29 cellular contexts compared by ENCODE assay signal in genomic region chr20:43446361-43446879, GRCh38. TPM values are rescaled to one million over a fixed set of nuclear protein-coding genes. Genes with fewer than 3 reads are reported as not detected.
DNase-seq lines count a peak whose midpoint lies in the region; ATAC-seq and TF ChIP-seq lines count a peak whose summit lies in the region.
"Had no signal": no experiment of that assay in that cellular context is flagged by ENCODE, and none has a peak within 500 bp of the region (broad histone marks: within the 10 kb centered on the region; RNA-seq: fewer than 3 reads in every experiment).

No MANE protein-coding gene starts in this region.

- TF ChIP-seq EP300 in SK-N-SH (IDR thresholded peaks at IDR 0.05; ENCODE audit: borderline replicate concordance in 1 of 2, low read depth in 1 of 2, low read length in 1 of 2), result peak in 1 of 2 experiments; percentile 95; a peak in 2 of 4 replicates

- CTCF ChIA-PET in SK-N-SH (lab: Yijun Ruan, JAX), result interaction anchor here (0.6 to 2.3 kb wide), 9 partner anchors 8 to 1490 kb away, joined by 3 to 9 read pairs (median 4); no protein-coding TSS in a partner anchor

- H3K79me2 ChIP-seq in SK-N-SH (ENCODE audit: insufficient read depth), result no peaks in the 10 kb centered on the region

- H3K27me3 ChIP-seq in BLaER1 treated with 17β-estradiol and CSF1 and Interleukin-3, amounts not matched to agents 10 nM and 100 nM, result no peaks in the 10 kb centered on the region
- H3K27me3 ChIP-seq in SK-N-SH (ENCODE audit: insufficient read depth), result no peaks in the 10 kb centered on the region
- H3K27me3 ChIP-seq: testis, uterus had no signal

- no peaks in the 10 kb centered on the region for H4K20me1 ChIP-seq in BLaER1 treated with 17β-estradiol and CSF1 and Interleukin-3, amounts not matched to agents 10 nM and 100 nM
- no peaks in the 10 kb centered on the region for H4K20me1 ChIP-seq in SK-N-SH (ENCODE audit: insufficient read depth)

- H2AFZ ChIP-seq in SK-N-SH (ENCODE audit: low read depth), result no peak overlapping the region

- H3K27ac ChIP-seq in BLaER1 treated with 17β-estradiol and CSF1 and Interleukin-3, amounts not matched to agents 10 nM and 100 nM, result 0 out of 22 replicates have a peak overlapping the region, but pooled peaks of 1 of the 11 experiments have one; percentile 0
- H3K27ac ChIP-seq in SK-N-SH (ENCODE audit: low read depth in 2 of 2, low read length in 1 of 2), result peak overlapping the region in 1 of 2 experiments; percentile 96; a peak in 2 of 4 replicates
- H3K27ac ChIP-seq: dorsolateral prefrontal cortex, gastroesophageal sphincter, lower lobe of right lung, neutrophil, skin epidermis, testis, uterus had no signal

- ATAC-seq in GM21717 (IDR thresholded peaks at IDR 0.05; ENCODE audit: unreplicated experiment) (no peak), left cardiac atrium (no peak)
- ATAC-seq: activated CD4-positive, alpha-beta T cell treated with anti-CD3 and anti-CD28 coated beads for 36 hours; CD8-positive, alpha-beta T cell; gastroesophageal sphincter; lower lobe of right lung; stimulated activated memory B cell treated with anti-CD40 and anti-IgM and Interleukin-4, amounts not matched to agents 10 μg/mL and 1 μg/mL and 100 μg/mL, for 72 hours had no signal

- H3K9me2 ChIP-seq in SK-N-SH, result no peaks in the 10 kb centered on the region

- POLR2A ChIA-PET in SK-N-SH (lab: Yijun Ruan, JAX), result interaction anchor here (0.6 to 3.8 kb wide), 5 partner anchors 11 to 1828 kb away, joined by 3 to 40 read pairs (median 3); partner anchors contain the start of genes CHD6 and SRSF6

- TF ChIP-seq CTCF in SK-N-SH (IDR thresholded peaks at IDR 0.05), result no peak

- H3K4me2 ChIP-seq in BLaER1 treated with 17β-estradiol and CSF1 and Interleukin-3, amounts not matched to agents 10 nM and 100 nM, result peak overlapping the region; percentile 33 to 73 (median 58)
- H3K4me2 ChIP-seq in SK-N-SH, result no peak overlapping the region

- TF ChIP-seq RAD21 in SK-N-SH (IDR thresholded peaks at IDR 0.05; ENCODE audit: low read length), result peak; percentile 51

- intact Hi-C loops in left cardiac atrium (cut with DNase I), result loop anchor here in 1 of 2 donors (5.0 kb wide), 1 partner anchor 636 kb away; no protein-coding TSS in a partner anchor

- no peak overlapping the region; a peak in 1 of 22 replicates for H3K9ac ChIP-seq in BLaER1 treated with 17β-estradiol and CSF1 and Interleukin-3, amounts not matched to agents 10 nM and 100 nM
- H3K9ac ChIP-seq in SK-N-SH, result no peak overlapping the region

- no peaks in the 10 kb centered on the region for H3K36me3 ChIP-seq in BLaER1 treated with 17β-estradiol and CSF1 and Interleukin-3, amounts not matched to agents 10 nM and 100 nM
- no peaks in the 10 kb centered on the region for H3K36me3 ChIP-seq in SK-N-SH (replicated peaks in 1 of 2; ENCODE audit: control insufficient read depth in 1 of 2, insufficient read depth in 2 of 2, low read length in 1 of 2)
- H3K36me3 ChIP-seq: gastroesophageal sphincter, lower lobe of right lung, neutrophil, uterus had no signal

- WGBS in SK-N-SH (ENCODE audit: low lambda C conversion rate), result 13% methylated on average over 4 of the region's 6 CpGs

- H3F3A ChIP-seq in SK-N-SH (replicated peaks; ENCODE audit: insufficient read depth), result no peaks in the 10 kb centered on the region

- H3K9me3 ChIP-seq in BLaER1 treated with 17β-estradiol and CSF1 and Interleukin-3, amounts not matched to agents 10 nM and 100 nM (replicated peaks in 1 of 11), result no peaks in the 10 kb centered on the region
- H3K9me3 ChIP-seq in SK-N-SH, result no peaks in the 10 kb centered on the region
- H3K9me3 ChIP-seq: gastroesophageal sphincter, lower lobe of right lung, neutrophil, testis, uterus had no signal

- no peak overlapping the region for H3K4me3 ChIP-seq in BLaER1 treated with 17β-estradiol and CSF1 and Interleukin-3, amounts not matched to agents 10 nM and 100 nM
- no peak overlapping the region for H3K4me3 ChIP-seq in SK-N-SH (ENCODE audit: low read depth in 2 of 2, low read length in 1 of 2)
- H3K4me3 ChIP-seq: dorsolateral prefrontal cortex, gastroesophageal sphincter, lower lobe of right lung, skin epidermis, testis, uterus had no signal

- DNase-seq in HT1080 (ENCODE audit: low read depth) (peak; percentile 33), SK-N-SH (peak; percentile 79), foreskin melanocyte (peak; percentile 52), left cardiac atrium (no peak), NCI-H2081 treated with DMSO at 0.1 percent for 48 hours (lab: John Stamatoyannopoulos, UW) (no peak)
- no peak for DNase-seq in effector CD8-positive, alpha-beta T cell (lab: John Stamatoyannopoulos, UW)
- DNase-seq: activated CD4-positive, alpha-beta T cell treated with anti-CD3 and anti-CD28 coated beads for 36 hours; activated naive CD4-positive, alpha-beta T cell treated with Interleukin-2 at 50 U/mL for 16 hours; activated T-cell treated with anti-CD3 and anti-CD28 coated beads, Interleukin-2, amount 50 U/mL, for 48 hours; anterior cingulate cortex; CD8-positive, alpha-beta T cell; central memory CD4-positive, alpha-beta T cell; dorsolateral prefrontal cortex; islet precursor cell; KG1; lower lobe of right lung; NCI-H187; NCI-H2227 treated with DMSO at 0.1 percent for 48 hours; NCI-H748 treated with DMSO at 0.1 percent for 48 hours; Right ventricle myocardium superior; stimulated activated CD4-positive, alpha-beta T cell treated with anti-CD3 and anti-CD28 coated beads, Interleukin-2, amount 100 ng/mL, for 24 hours; testis; uterus had no signal

- peaks cover 15 to 50% (median 36%) of the 10 kb centered on the region in 10 experiments for H3K4me1 ChIP-seq in BLaER1 treated with 17β-estradiol and CSF1 and Interleukin-3, amounts not matched to agents 10 nM and 100 nM
- peaks cover 0 to 20% of the 10 kb centered on the region in 2 experiments; a peak in 1 of 4 replicates for H3K4me1 ChIP-seq in SK-N-SH (ENCODE audit: control insufficient read depth in 1 of 2, insufficient read depth in 2 of 2, low read depth in 1 of 2, low read length in 1 of 2)
- H3K4me1 ChIP-seq: gastroesophageal sphincter, lower lobe of right lung, testis, uterus had no signal

TF ChIP-seq in SK-N-SH, 30 proteins besides CTCF, POLR2A, EP300 and RAD21 (continues in another document):
- no peak for TF ChIP-seq FOSL2 (IDR thresholded peaks at IDR 0.05; ENCODE audit: borderline replicate concordance, low read depth)
- TF ChIP-seq CHD2 (IDR thresholded peaks at IDR 0.05; ENCODE audit: low read length, partially characterized antibody), result peak; percentile 92
- TF ChIP-seq POLR2AphosphoS5 (IDR thresholded peaks at IDR 0.05; ENCODE audit: low read depth, low read length), result 0 out of 2 replicates have a peak, but pooled peaks have one; percentile 24
- peak; percentile 99 for TF ChIP-seq MXI1 (IDR thresholded peaks at IDR 0.05; ENCODE audit: low read depth, low read length)
- 0 out of 2 replicates have a peak, but pooled peaks have one; percentile 27 for TF ChIP-seq MAX (IDR thresholded peaks at IDR 0.05; ENCODE audit: low read depth)
- TF ChIP-seq REST (IDR thresholded peaks at IDR 0.05; ENCODE audit: low read depth, low read length), result no peak
- TF ChIP-seq MEF2A (IDR thresholded peaks at IDR 0.05; ENCODE audit: borderline replicate concordance, low read depth), result no peak
- no peak for TF ChIP-seq YY1 (IDR thresholded peaks at IDR 0.05; ENCODE audit: low read depth)
- no peak for TF ChIP-seq ELF1 (IDR thresholded peaks at IDR 0.05)

RNA-seq across cellular contexts. Expression of gene SRSF6, which starts 11.3 kb away (rescaled TPM):
- 50.0 and 63.7 TPM in 2 replicates for total RNA-seq in HT1080 (2014; rRNA removed; shearing (Covaris generic))
- 62.2 and 68.1 TPM in 2 replicates for polyA plus RNA-seq in HT1080 (2015; cell fraction: cytosol; rRNA removed)
- 216 and 236 TPM in 2 replicates for polyA plus RNA-seq in HT1080 (2015; cell fraction: nucleus; rRNA removed)
- polyA plus RNA-seq in SK-N-SH (2012; rRNA removed), result 92.6 and 126 TPM in 2 replicates
- 97.0 and 98.6 TPM in 2 replicates for polyA plus RNA-seq in SK-N-SH (2012; cell fraction: cytosol; rRNA removed)
- polyA plus RNA-seq in SK-N-SH (2012; cell fraction: nucleus; rRNA removed), result 193 and 328 TPM in 2 replicates
- total RNA-seq in left cardiac atrium, result 10 to 100 TPM; 58.8 to 82.0 TPM

Comparison
In these comparisons a context has a peak if more than half of its experiments do, and no peak if none do; other contexts are left out.
1. DNase-seq: peak in HT1080 (single experiment), SK-N-SH (single experiment) and foreskin melanocyte (single experiment); none in left cardiac atrium (single experiment), NCI-H2081 treated with DMSO at 0.1 percent for 48 hours (single experiment) and effector CD8-positive, alpha-beta T cell (single experiment).